In genomic region chr18:78517973-78518372, GRCh38 we compare ENCODE assay signal across 25 cellular contexts.
"Had no signal": no experiment of that assay in that cellular context is flagged by ENCODE, and none has a peak within 500 bp of the region (broad histone marks: within the 10 kb centered on the region; RNA-seq: fewer than 3 reads in every experiment).

No MANE protein-coding gene starts in this region.

- H3K4me3 Mint-ChIP-seq: dendritic cell treated with granulocyte-macrophage colony-stimulating factor and Interleukin-4, amounts not matched to agents 40 ng/mL and 50 ng/mL, for 4 days; natural killer cell; stimulated activated naive B cell treated with anti-CD40 and anti-IgM and Interleukin-4, amounts not matched to agents 10 μg/mL and 1 μg/mL and 100 μg/mL, for 72 hours; stimulated activated naive CD8-positive, alpha-beta T cell treated with anti-CD3 and anti-CD28 coated beads, Interleukin-15, Interleukin-2, amounts not matched to agents 100 ng/mL and 50 ng/mL, for 24 hours had no signal

- H3K36me3 Mint-ChIP-seq: natural killer cell; stimulated activated naive B cell treated with anti-CD40 and anti-IgM and Interleukin-4, amounts not matched to agents 10 μg/mL and 1 μg/mL and 100 μg/mL, for 72 hours had no signal

- H3K4me1 Mint-ChIP-seq: stimulated activated naive B cell treated with anti-CD40 and anti-IgM and Interleukin-4, amounts not matched to agents 10 μg/mL and 1 μg/mL and 100 μg/mL, for 72 hours had no signal

- H3K4me3 ChIP-seq: esophagus muscularis mucosa, gastroesophageal sphincter, heart right ventricle, lower lobe of right lung, right lobe of liver, suprapubic skin, thyroid gland, vagina had no signal

- H3K9me3 ChIP-seq: esophagus muscularis mucosa, gastroesophageal sphincter, heart right ventricle, lower lobe of right lung, neutrophil, right lobe of liver, suprapubic skin, thyroid gland, vagina had no signal

- H3K27ac Mint-ChIP-seq: dendritic cell treated with granulocyte-macrophage colony-stimulating factor and Interleukin-4, amounts not matched to agents 40 ng/mL and 50 ng/mL, for 4 days; natural killer cell; progenitor cell of endocrine pancreas; stimulated activated naive B cell treated with anti-CD40 and anti-IgM and Interleukin-4, amounts not matched to agents 10 μg/mL and 1 μg/mL and 100 μg/mL, for 72 hours; stimulated activated naive CD8-positive, alpha-beta T cell treated with anti-CD3 and anti-CD28 coated beads, Interleukin-15, Interleukin-2, amounts not matched to agents 100 ng/mL and 50 ng/mL, for 24 hours had no signal

- H3K27me3 ChIP-seq: foreskin keratinocyte, neutrophil, right lobe of liver, thyroid gland, vagina had no signal

- H3K9ac ChIP-seq: parathyroid adenoma had no signal

- ATAC-seq: foreskin keratinocyte; gastroesophageal sphincter; heart right ventricle; left colon; left ventricle myocardium superior; natural killer cell; stimulated activated naive B cell treated with anti-CD40 and anti-IgM and Interleukin-4, amounts not matched to agents 10 μg/mL and 1 μg/mL and 100 μg/mL, for 72 hours had no signal

- H3K9me3 Mint-ChIP-seq: dendritic cell treated with granulocyte-macrophage colony-stimulating factor and Interleukin-4, amounts not matched to agents 40 ng/mL and 50 ng/mL, for 4 days; natural killer cell had no signal

- H3K27ac ChIP-seq: esophagus muscularis mucosa, foreskin keratinocyte, gastroesophageal sphincter, heart right ventricle, lower lobe of right lung, neutrophil, parathyroid adenoma, right lobe of liver, suprapubic skin, thyroid gland, vagina had no signal

- H3K36me3 ChIP-seq: esophagus muscularis mucosa, gastroesophageal sphincter, heart right ventricle, lower lobe of right lung, neutrophil, right lobe of liver, suprapubic skin, thyroid gland, vagina had no signal

- H3K4me1 ChIP-seq: esophagus muscularis mucosa, foreskin keratinocyte, gastroesophageal sphincter, heart right ventricle, lower lobe of right lung, parathyroid adenoma, right lobe of liver, suprapubic skin, thyroid gland, vagina had no signal

- DNase-seq: effector CD8-positive, alpha-beta T cell; foreskin keratinocyte; heart right ventricle; hippocampal formation; kidney glomerular epithelial cell; left colon; left ventricle myocardium superior; lower lobe of right lung; natural killer cell; small intestine; stimulated activated CD4-positive, alpha-beta T cell treated with anti-CD3 and anti-CD28 coated beads, Interleukin-15, amount 100 ng/mL, for 24 hours; stimulated activated CD4-positive, alpha-beta T cell treated with anti-CD3 and anti-CD28 coated beads, Interleukin-2, amount 100 ng/mL, for 48 hours; stimulated activated naive B cell treated with anti-CD40 and anti-IgM and Interleukin-4, amounts not matched to agents 10 μg/mL and 1 μg/mL and 100 μg/mL, for 72 hours; thyroid gland; trophoblast cell had no signal

- H3K27me3 Mint-ChIP-seq: dendritic cell treated with granulocyte-macrophage colony-stimulating factor and Interleukin-4, amounts not matched to agents 40 ng/mL and 50 ng/mL, for 4 days; stimulated activated naive B cell treated with anti-CD40 and anti-IgM and Interleukin-4, amounts not matched to agents 10 μg/mL and 1 μg/mL and 100 μg/mL, for 72 hours; stimulated activated naive CD8-positive, alpha-beta T cell treated with anti-CD3 and anti-CD28 coated beads, Interleukin-15, Interleukin-2, amounts not matched to agents 100 ng/mL and 50 ng/mL, for 24 hours had no signal
